ENCODE assay signal across 9 cellular contexts in the genomic region with DNA sequence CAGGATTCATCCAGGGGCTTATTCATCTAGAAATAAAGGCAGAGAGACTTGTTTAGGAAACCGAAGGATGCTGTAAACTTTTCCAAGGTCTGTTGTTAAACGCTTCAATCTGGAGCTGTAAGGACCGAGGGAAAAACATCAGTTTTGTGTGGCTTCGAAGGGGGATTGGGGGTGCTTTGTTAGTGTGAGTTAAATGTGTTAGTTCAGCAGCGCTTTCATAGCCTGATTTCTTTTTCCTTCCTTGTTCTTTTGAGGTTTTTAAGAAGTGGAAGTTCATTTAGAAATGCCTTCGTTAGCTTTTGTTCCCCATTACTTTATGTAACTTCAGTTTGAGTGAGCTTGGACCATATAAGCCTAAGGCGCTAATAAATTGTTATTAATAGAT. TPM values are rescaled to one million over a fixed set of nuclear protein-coding genes. Genes with fewer than 3 reads are reported as not detected.
DNase-seq lines count a peak whose midpoint lies in the region; ATAC-seq, FAIRE-seq and TF ChIP-seq lines count a peak whose summit lies in the region.
"Had no signal": no experiment of that assay in that cellular context is flagged by ENCODE, and none has a peak within 500 bp of the region (broad histone marks: within the 10 kb centered on the region; RNA-seq: fewer than 3 reads in every experiment).

No MANE protein-coding gene starts in this region.

- no peak for DNase-seq in A549 (ENCODE audit: low read depth in 1 of 2, low spot score in 1 of 2)
- no peak for DNase-seq in IMR-90
- DNase-seq in K562 (ENCODE audit: extremely low read depth in 1 of 4, low spot score in 3 of 4), result no peak
- no peak for DNase-seq in mesendoderm
- no peak for DNase-seq in ureter (ENCODE audit: low spot score)
- DNase-seq in GM03348 (ENCODE audit: low spot score), result no peak
- DNase-seq in stimulated activated CD4-positive, alpha-beta T cell treated with anti-CD3 and anti-CD28 coated beads, Interleukin-4, amount 100 ng/mL, for 1 hour, result no peak

- no peak overlapping the region for H3K18ac ChIP-seq in IMR-90 (ENCODE audit: low read depth, low read length)
- H3K18ac ChIP-seq in mesendoderm (ENCODE audit: low read length), result no peak overlapping the region

- ATAC-seq in A549 (no peak), IMR-90 (ENCODE audit: low read depth) (no peak), K562 (no peak), GM21515 (IDR thresholded peaks at IDR 0.05; ENCODE audit: unreplicated experiment) (no peak)

- H3K79me1 ChIP-seq in IMR-90 (ENCODE audit: low read depth in 1 of 2, low read length in 2 of 2), result peaks cover 34 to 41% of the 10 kb centered on the region in 2 experiments
- peaks cover 21% of the 10 kb centered on the region for H3K79me1 ChIP-seq in mesendoderm (ENCODE audit: low read length)

- CTCF ChIA-PET in A549 (lab: Yijun Ruan, JAX) (no interaction called here), IMR-90 (lab: Yijun Ruan, JAX) (interaction anchor here (0.6 kb wide), 1 partner anchor 710 kb away, joined by 7 read pairs; no protein-coding TSS in a partner anchor), K562 (lab: Yijun Ruan, JAX; ENCODE audit: low intra/inter-chr PET ratio) (no interaction called here)

- no peak overlapping the region for H3K56ac ChIP-seq in IMR-90 (ENCODE audit: extremely low read depth, insufficient read depth, low read length)
- H3K56ac ChIP-seq in mesendoderm (ENCODE audit: low read length), result peak overlapping the region; percentile 59

- no peak overlapping the region for H4K8ac ChIP-seq in IMR-90 (ENCODE audit: low read depth in 2 of 2, low read length in 2 of 2)
- no peak overlapping the region for H4K8ac ChIP-seq in mesendoderm (ENCODE audit: low read depth, low read length)

- peak overlapping the region; percentile 92 for H3K4me2 ChIP-seq in A549
- peak overlapping the region; percentile 85 for H3K4me2 ChIP-seq in IMR-90 (ENCODE audit: low read depth, low read length)
- peak overlapping the region; percentile 100 for H3K4me2 ChIP-seq in K562 (ENCODE audit: insufficient read depth, low read length)
- H3K4me2 ChIP-seq in mesendoderm (ENCODE audit: low read length), result peak overlapping the region; percentile 23

- no peak for TF ChIP-seq POLR2A in A549 (IDR thresholded peaks at IDR 0.05; ENCODE audit: low read length)
- no peak for TF ChIP-seq POLR2A in IMR-90 (IDR thresholded peaks at IDR 0.05; ENCODE audit: low read depth, low read length)
- no peak for TF ChIP-seq POLR2A in K562 (conservative IDR thresholded peaks at IDR 0.05)

- H2AFZ ChIP-seq in IMR-90 (replicated peaks; ENCODE audit: low read length, poor library complexity) (no peak overlapping the region), K562 (ENCODE audit: low read depth, low read length) (no peak overlapping the region)

- TF ChIP-seq EP300 in A549 (IDR thresholded peaks at IDR 0.05) (no peak), K562 (IDR thresholded peaks at IDR 0.05; ENCODE audit: low read length) (no peak)

- H3K23ac ChIP-seq in IMR-90 (ENCODE audit: low read depth, low read length), result peak overlapping the region; percentile 46; the same call in 1 of the 2 replicates
- no peak overlapping the region for H3K23ac ChIP-seq in mesendoderm (ENCODE audit: low read length)

- H2AK9ac ChIP-seq in IMR-90 (replicated peaks; ENCODE audit: low read depth, low read length, poor library complexity), result no peak overlapping the region

- H2BK15ac ChIP-seq in IMR-90 (ENCODE audit: low read depth, low read length) (no peak overlapping the region), mesendoderm (replicated peaks; ENCODE audit: low read depth) (no peak overlapping the region)

- H2BK20ac ChIP-seq in IMR-90 (ENCODE audit: low read depth, low read length), result no peak overlapping the region

- H3K4ac ChIP-seq in IMR-90 (ENCODE audit: low read depth, low read length) (no peak overlapping the region), mesendoderm (ENCODE audit: low read depth, low read length) (no peak overlapping the region)

- TF ChIP-seq RAD21 in A549 (conservative IDR thresholded peaks at IDR 0.05 in 1 of 2, IDR thresholded peaks at IDR 0.05 in 1 of 2), result no peak
- no peak for TF ChIP-seq RAD21 in IMR-90 (IDR thresholded peaks at IDR 0.05; ENCODE audit: low read length)
- no peak for TF ChIP-seq RAD21 in K562 (CRISPR knock-in tag; conservative IDR thresholded peaks at IDR 0.05 in 1 of 2, IDR thresholded peaks at IDR 0.05 in 1 of 2)

- H2BK5ac ChIP-seq in IMR-90 (ENCODE audit: low read depth, low read length, poor library complexity, severe bottlenecking), result no peak overlapping the region
- H2BK5ac ChIP-seq in mesendoderm (ENCODE audit: low read length), result no peak overlapping the region

- H2AK5ac ChIP-seq in IMR-90 (ENCODE audit: low read depth, low read length) (no peak overlapping the region), mesendoderm (ENCODE audit: low read length) (no peak overlapping the region)

- dilution Hi-C loops in IMR-90 (cut with HindIII; ENCODE audit: low sequenced_read_pairs, unreplicated experiment), result no loop called here

- H3K27me3 ChIP-seq in IMR-90 (ENCODE audit: control insufficient read depth, insufficient read depth, low read length) (no peaks in the 10 kb centered on the region), K562 (ENCODE audit: control insufficient read depth in 2 of 2, insufficient read depth in 2 of 2, low read length in 2 of 2) (no peaks in the 10 kb centered on the region), mesendoderm (ENCODE audit: insufficient read depth, low read length, poor library complexity) (no peaks in the 10 kb centered on the region)

- TF ChIP-seq CTCF in A549 (IDR thresholded peaks at IDR 0.05), result no peak
- no peak for TF ChIP-seq CTCF in IMR-90 (conservative IDR thresholded peaks at IDR 0.05; ENCODE audit: low read depth, low read length)
- TF ChIP-seq CTCF in K562 (IDR thresholded peaks at IDR 0.05 in 2 of 3, conservative IDR thresholded peaks at IDR 0.05 in 1 of 3; ENCODE audit: insufficient read depth in 2 of 3, low read depth in 1 of 3, low read length in 3 of 3), result no peak

- H2BK120ac ChIP-seq in IMR-90 (ENCODE audit: low read depth, low read length) (no peak overlapping the region), mesendoderm (ENCODE audit: low read depth, low read length) (no peak overlapping the region)

- H3K9me3 ChIP-seq in A549 (no peaks in the 10 kb centered on the region), IMR-90 (ENCODE audit: control insufficient read depth, insufficient read depth, low read length) (no peaks in the 10 kb centered on the region), K562 (replicated peaks; ENCODE audit: control insufficient read depth, insufficient read depth, low read depth, low read length) (no peaks in the 10 kb centered on the region)

- H3K9me1 ChIP-seq in IMR-90 (ENCODE audit: insufficient read depth, low read length) (no peaks in the 10 kb centered on the region), K562 (ENCODE audit: control insufficient read depth, insufficient read depth, low read length) (no peaks in the 10 kb centered on the region)

- no peak overlapping the region for H3K27ac ChIP-seq in A549
- no peak overlapping the region for H3K27ac ChIP-seq in IMR-90 (ENCODE audit: insufficient read depth, low read length)
- H3K27ac ChIP-seq in K562 (ENCODE audit: extremely low read depth, low read depth, low read length), result no peak overlapping the region
- H3K27ac ChIP-seq in mesendoderm (ENCODE audit: low read depth, low read length), result no peak overlapping the region

- no TSS peak for BruUV-seq in IMR-90 (replicated peaks; lab: Mats Ljungman, UMichigan)
- no TSS peak for BruUV-seq in K562 (replicated peaks; lab: Mats Ljungman, UMichigan)

- H4K5ac ChIP-seq in IMR-90 (ENCODE audit: low read depth, low read length) (no peak overlapping the region), mesendoderm (ENCODE audit: low read length) (no peak overlapping the region)

- peaks cover 16% of the 10 kb centered on the region; the same call in 1 of the 3 replicates for H3K4me1 ChIP-seq in A549
- no peaks in the 10 kb centered on the region for H3K4me1 ChIP-seq in IMR-90 (ENCODE audit: control insufficient read depth, insufficient read depth, low read length)
- H3K4me1 ChIP-seq in K562 (replicated peaks in 1 of 2; ENCODE audit: control insufficient read depth in 2 of 2, insufficient read depth in 2 of 2, low read length in 2 of 2), result peaks cover 11 to 19% of the 10 kb centered on the region in 2 experiments; a peak in 3 of 5 replicates
- peaks cover 2% of the 10 kb centered on the region for H3K4me1 ChIP-seq in mesendoderm (ENCODE audit: control insufficient read depth, low read depth, low read length)

- H3K79me2 ChIP-seq in K562 (ENCODE audit: control insufficient read depth, insufficient read depth, low read length), result peaks cover 52% of the 10 kb centered on the region
- H3K79me2 ChIP-seq in mesendoderm (ENCODE audit: control insufficient read depth, insufficient read depth, low read length), result peaks cover 31% of the 10 kb centered on the region

- WGBS in A549 (ENCODE audit: missing lambda C conversion rate), result 82% methylated on average over 7 of the region's 7 CpGs
- whole genome bisulfite sequencing in IMR-90 (ENCODE audit: extremely low coverage in 2 of 2, insufficient read length in 1 of 2), 2 experiments, result 36% methylated on average over 3 of the region's 7 CpGs; no CpG with 5 or more reads in 1 of the 2 experiments
- 38% methylated on average over 7 of the region's 7 CpGs for WGBS in K562 (ENCODE audit: insufficient coverage, low coverage, missing lambda C conversion rate)
- no CpG with 5 or more reads among the region's 7 CpGs for WGBS in mesendoderm (ENCODE audit: extremely low coverage, insufficient coverage, low lambda C conversion rate)

- 0 out of 2 replicates have a peak overlapping the region, but pooled peaks have one; percentile 23 for H3K14ac ChIP-seq in IMR-90 (replicated peaks; ENCODE audit: low read depth, low read length)

- H3K36me3 ChIP-seq in IMR-90 (ENCODE audit: control insufficient read depth, insufficient read depth, low read length) (no peaks in the 10 kb centered on the region), K562 (ENCODE audit: control insufficient read depth, insufficient read depth, low read length) (peaks cover 2% of the 10 kb centered on the region; the same call in 1 of the 3 replicates), mesendoderm (ENCODE audit: control insufficient read depth, insufficient read depth, low read length) (no peaks in the 10 kb centered on the region)

- no peak for FAIRE-seq in A549 (lab: Jason Lieb, UNC)
- no peak for FAIRE-seq in K562 (lab: Jason Lieb, UNC)
- FAIRE-seq: endometrium had no signal

- no peak overlapping the region for H4K91ac ChIP-seq in IMR-90 (ENCODE audit: insufficient read depth, low read depth, low read length)

- H3K9ac ChIP-seq in IMR-90 (ENCODE audit: low read depth, low read length) (no peak overlapping the region), K562 (ENCODE audit: insufficient read depth in 1 of 2, low read depth in 2 of 2, low read length in 2 of 2) (peak overlapping the region in 1 of 2 experiments; percentile 50; a peak in 1 of 4 replicates), mesendoderm (ENCODE audit: low read length) (peak overlapping the region; percentile 60)

- H4K20me1 ChIP-seq in IMR-90 (ENCODE audit: insufficient read depth, low read length) (no peaks in the 10 kb centered on the region; the same call in 1 of the 2 replicates), K562 (replicated peaks; ENCODE audit: control insufficient read depth, insufficient read depth, low read length) (0 out of 2 replicates have a peak, but pooled peaks cover 4% of the 10 kb centered on the region)

- intact Hi-C loops in IMR-90 (cut with micrococcal nuclease) (no loop called here), K562 (cut with micrococcal nuclease) (no loop called here)

- H3K4me3 ChIP-seq in A549 (peak overlapping the region; percentile 71; the same call in 2 of the 3 replicates), IMR-90 (ENCODE audit: insufficient read depth, low read depth, low read length) (peak overlapping the region; percentile 28), K562 (peak overlapping the region; percentile 80), mesendoderm (ENCODE audit: low read length) (no peak overlapping the region)

- POLR2A ChIA-PET in A549 (lab: Yijun Ruan, JAX) (no interaction called here), IMR-90 (lab: Charles Lee; ENCODE audit: unreplicated experiment) (no interaction called here), K562 (lab: Yijun Ruan, JAX) (interaction anchor here (0.6 to 8.6 kb wide), 4 partner anchors 13 to 331 kb away, joined by 3 to 108 read pairs (median 28); no protein-coding TSS in a partner anchor)

- in situ Hi-C loops in IMR-90 (cut with MboI; ENCODE audit: low sequenced_read_pairs), result no loop called here
- in situ Hi-C loops in K562 (cut with MboI), result no loop called here

RNA-seq across cellular contexts. Expression of gene ANKS1A, which starts 1.5 kb away (rescaled TPM):
- polyA plus RNA-seq in A549 (2011; rRNA removed), result 3.6 and 6.0 TPM in 2 replicates
- polyA plus RNA-seq in A549 (2012; cell fraction: cytosol; rRNA removed), result 3.1 and 3.7 TPM in 2 replicates
- 7.3 and 8.7 TPM in 2 replicates for polyA plus RNA-seq in A549 (2012; cell fraction: nucleus; rRNA removed)
- polyA plus RNA-seq in A549 (2017; fragmentation: RNase III; extraction: RNeasy Plus Mini Kit Qiagen cat#74134 plus additional on column Dnase treatment), result 4.9 to 5.9 TPM (median 5.4 TPM) in 3 replicates
- polyA minus RNA-seq in A549 (2011; rRNA and poly(A)+ RNA removed), result 9.8 and 10.9 TPM in 2 replicates
- 7.5 and 7.8 TPM in 2 replicates for total RNA-seq in IMR-90 (2012; rRNA removed)
- 7.1 and 7.2 TPM in 2 replicates for polyA plus RNA-seq in IMR-90 (2012; rRNA removed)
- 4.5 and 4.9 TPM in 2 replicates for polyA plus RNA-seq in IMR-90 (2012; cell fraction: cytosol; rRNA removed)
- 9.4 and 11.8 TPM in 2 replicates for polyA plus RNA-seq in IMR-90 (2012; cell fraction: nucleus; rRNA removed; ENCODE audit: low replicate concordance)
- 48.2 and 58.7 TPM in 2 replicates for total RNA-seq in K562 (2011; cell fraction: chromatin; rRNA removed; ENCODE audit: low replicate concordance)
- total RNA-seq in K562 (2011; cell fraction: nucleolus; rRNA removed), result 18.5 and 20.9 TPM in 2 replicates
- 19.7 and 20.3 TPM in 2 replicates for total RNA-seq in K562 (2011; cell fraction: nucleoplasm; rRNA removed)
- 6.2 and 8.7 TPM in 2 replicates for total RNA-seq in K562 (2014; rRNA removed)
- 3.6 and 4.3 TPM in 2 replicates for total RNA-seq in K562 (2014; rRNA removed; fragmentation: Illumina TruSeq; extraction: Trizol)
- total RNA-seq in K562 (2015; rRNA removed; fragmentation: Illumina TruSeq; extraction: Trizol), result 5.3 and 5.7 TPM in 2 replicates
- 11.6 and 13.8 TPM in 2 replicates for total RNA-seq in K562 (2021)
- polyA plus RNA-seq in K562 (2011; rRNA removed), result 3.8 and 6.2 TPM in 2 replicates
- 3.0 and 3.5 TPM in 2 replicates for polyA plus RNA-seq in K562 (2011; cell fraction: cytosol; rRNA removed)
- 9.2 and 13.2 TPM in 2 replicates for polyA plus RNA-seq in K562 (2011; cell fraction: nucleus; rRNA removed)
- 9.3 and 11.1 TPM in 2 replicates for polyA plus RNA-seq in K562 (2012)
- polyA plus RNA-seq in K562 (2014; fragmentation: Illumina TruSeq; extraction: Trizol), result 9.4 and 9.8 TPM in 2 replicates
- 1 to 10 TPM; 1.1 to 1.5 TPM for polyA plus RNA-seq in K562 (2014; fragmentation: Nextera tagmentation; extraction: Ambion mirVana)
- polyA plus RNA-seq in K562 (2014; rRNA removed), result 5.4 and 5.7 TPM in 2 replicates
- polyA minus RNA-seq in K562 (2011; rRNA and poly(A)+ RNA removed), result 9.5 and 12.5 TPM in 2 replicates
- polyA minus RNA-seq in K562 (2011; cell fraction: cytosol; rRNA and poly(A)+ RNA removed), result 5.9 and 11.5 TPM in 2 replicates
- polyA minus RNA-seq in K562 (2011; cell fraction: nucleus; rRNA and poly(A)+ RNA removed), result 7.1 and 10.3 TPM in 2 replicates
- polyA plus RNA-seq in mesendoderm (2013, experiment 1 of 2), result 15.6 TPM
- polyA plus RNA-seq in mesendoderm (2013, experiment 2 of 2), result 15.3 TPM
- total RNA-seq in ureter, result 36.0 TPM

RNA-seq across cellular contexts. Expression of gene TAF11, which starts 2.7 kb away (rescaled TPM):
- polyA plus RNA-seq in A549 (2011; rRNA removed) (25.4 and 28.9 TPM in 2 replicates), A549 (2017; fragmentation: RNase III; extraction: RNeasy Plus Mini Kit Qiagen cat#74134 plus additional on column Dnase treatment) (17.3 to 18.6 TPM (median 18.5 TPM) in 3 replicates), IMR-90 (2012; rRNA removed) (17.4 and 23.3 TPM in 2 replicates), K562 (2011; rRNA removed) (70.6 and 91.9 TPM in 2 replicates), K562 (2014; fragmentation: Illumina TruSeq; extraction: Trizol) (67.5 and 74.2 TPM in 2 replicates), K562 (2014; fragmentation: Nextera tagmentation; extraction: Ambion mirVana) (10 to 100 TPM; 42.0 to 44.9 TPM), K562 (2014; rRNA removed) (74.7 and 77.2 TPM in 2 replicates)
- polyA plus RNA-seq in A549 (2012; cell fraction: cytosol; rRNA removed), result 10.7 and 11.5 TPM in 2 replicates
- 5.5 and 11.6 TPM in 2 replicates for polyA plus RNA-seq in A549 (2012; cell fraction: nucleus; rRNA removed)
- 5.8 and 6.4 TPM in 2 replicates for polyA minus RNA-seq in A549 (2011; rRNA and poly(A)+ RNA removed)
- total RNA-seq in IMR-90 (2012; rRNA removed) (12.7 and 24.2 TPM in 2 replicates), K562 (2014; rRNA removed) (40.9 and 59.3 TPM in 2 replicates), K562 (2014; rRNA removed; fragmentation: Illumina TruSeq; extraction: Trizol) (71.9 and 83.0 TPM in 2 replicates), K562 (2015; rRNA removed; fragmentation: Illumina TruSeq; extraction: Trizol) (65.9 and 73.2 TPM in 2 replicates), K562 (2021) (49.4 and 52.7 TPM in 2 replicates), ureter (18.4 TPM)
- polyA plus RNA-seq in IMR-90 (2012; cell fraction: cytosol; rRNA removed), result 5.1 and 9.3 TPM in 2 replicates
- 4.8 and 25.3 TPM in 2 replicates for polyA plus RNA-seq in IMR-90 (2012; cell fraction: nucleus; rRNA removed; ENCODE audit: low replicate concordance)
- 29.2 and 52.2 TPM in 2 replicates for total RNA-seq in K562 (2011; cell fraction: chromatin; rRNA removed; ENCODE audit: low replicate concordance)
- 25.0 and 26.5 TPM in 2 replicates for total RNA-seq in K562 (2011; cell fraction: nucleolus; rRNA removed)
- total RNA-seq in K562 (2011; cell fraction: nucleoplasm; rRNA removed), result 35.7 and 46.0 TPM in 2 replicates
- polyA plus RNA-seq in K562 (2011; cell fraction: cytosol; rRNA removed), result 26.4 and 54.7 TPM in 2 replicates
- polyA plus RNA-seq in K562 (2011; cell fraction: nucleus; rRNA removed), result 34.5 and 45.8 TPM in 2 replicates
- 43.8 and 49.9 TPM in 2 replicates for polyA plus RNA-seq in K562 (2012)
- polyA minus RNA-seq in K562 (2011; rRNA and poly(A)+ RNA removed), result 30.6 and 33.4 TPM in 2 replicates
- polyA minus RNA-seq in K562 (2011; cell fraction: cytosol; rRNA and poly(A)+ RNA removed), result 12.2 and 14.1 TPM in 2 replicates
- polyA minus RNA-seq in K562 (2011; cell fraction: nucleus; rRNA and poly(A)+ RNA removed), result 12.3 and 18.2 TPM in 2 replicates
- polyA plus RNA-seq in mesendoderm (2013, experiment 1 of 2), result 55.9 TPM
- polyA plus RNA-seq in mesendoderm (2013, experiment 2 of 2), result 55.7 TPM

Comparison
In these comparisons a context has a peak if more than half of its experiments do, and no peak if none do; other contexts are left out.
1. H3K4me2 ChIP-seq: peak in every context shown above with its lines; median percentile 100 in K562; 92 in A549; 85 in IMR-90; 23 in mesendoderm.